Comparison of ENCODE assay signal across 8 cellular contexts in the genomic region with DNA sequence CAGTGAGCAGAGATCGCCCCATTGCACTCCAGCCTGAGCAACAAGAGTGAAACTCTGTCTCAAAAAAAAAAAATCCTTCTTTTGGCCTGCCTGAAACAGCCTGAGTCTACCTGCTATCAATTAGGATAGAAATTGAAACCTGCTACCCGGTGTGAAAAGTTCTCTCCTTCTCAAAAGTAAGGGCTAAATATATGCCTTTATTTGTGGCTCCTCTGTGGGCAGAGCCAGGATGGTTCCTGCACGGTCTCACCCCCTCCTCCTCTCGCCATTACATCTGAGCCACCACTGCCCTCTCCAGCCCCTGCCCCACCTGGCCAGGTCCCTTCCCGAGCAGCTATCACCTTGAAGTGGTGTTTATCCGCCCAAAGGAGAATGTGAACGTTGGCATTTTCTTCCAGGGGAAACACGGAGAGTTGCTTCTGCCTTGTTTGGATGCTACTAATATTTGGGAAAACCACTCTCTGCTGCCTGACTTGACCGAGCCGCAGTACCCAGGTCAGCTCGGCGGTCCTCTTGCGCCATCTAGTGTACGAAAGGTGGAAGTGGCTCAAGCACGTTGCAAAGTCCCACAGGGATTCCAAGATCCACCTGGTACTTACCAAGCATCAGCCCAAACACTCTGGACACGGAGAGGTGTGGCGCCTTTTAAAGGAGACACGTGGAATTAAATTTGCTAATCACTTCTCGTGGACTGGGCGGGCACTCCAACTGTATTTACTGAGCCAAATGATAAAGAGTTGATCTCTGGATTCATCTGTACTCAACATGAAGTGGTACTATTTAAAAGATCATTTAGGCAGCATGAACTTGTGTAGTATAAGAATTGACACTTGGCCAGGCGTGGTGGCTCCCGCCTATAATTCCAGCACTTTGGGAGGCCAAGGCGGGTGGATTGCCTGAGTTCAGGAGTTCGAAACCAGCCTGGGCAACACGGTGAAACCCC. TPM values are rescaled to one million over a fixed set of nuclear protein-coding genes. Genes with fewer than 3 reads are reported as not detected.
DNase-seq lines count a peak whose midpoint lies in the region; ATAC-seq and TF ChIP-seq lines count a peak whose summit lies in the region.

No MANE protein-coding gene starts in this region.

- no peak for TF ChIP-seq POLR2A in suprapubic skin (IDR thresholded peaks at IDR 0.05)

- H3K27me3 ChIP-seq in neutrophil (no peaks in the 10 kb centered on the region), suprapubic skin (no peaks in the 10 kb centered on the region)

- TF ChIP-seq CTCF in neutrophil (IDR thresholded peaks at IDR 0.05) (peak; percentile 90), suprapubic skin (IDR thresholded peaks at IDR 0.05) (peak; percentile 90 to 93)

- TF ChIP-seq EP300 in suprapubic skin (IDR thresholded peaks at IDR 0.05), result no peak

- peak; percentile 67 for ATAC-seq in GM19324 (IDR thresholded peaks at IDR 0.05; ENCODE audit: low FRiP score, unreplicated experiment)

- WGBS in suprapubic skin, result 30% methylated on average over 22 of the region's 25 CpGs

- no peaks in the 10 kb centered on the region for H3K9me3 ChIP-seq in neutrophil
- H3K9me3 ChIP-seq in suprapubic skin, result no peaks in the 10 kb centered on the region

- H3K36me3 ChIP-seq in neutrophil (no peaks in the 10 kb centered on the region), suprapubic skin (no peaks in the 10 kb centered on the region)

- peaks cover 0 to 4% of the 10 kb centered on the region in 2 experiments for H3K4me1 ChIP-seq in neutrophil (ENCODE audit: control insufficient read depth in 1 of 2, insufficient read depth in 1 of 2, low read depth in 1 of 2, low read length in 1 of 2)
- H3K4me1 ChIP-seq in suprapubic skin, result peaks cover 4% of the 10 kb centered on the region

- DNase-seq in AML-193 (lab: John Stamatoyannopoulos, UW), result peak; percentile 45
- DNase-seq in LHCN-M2 (ENCODE audit: low read depth), result peak; percentile 71
- peak; percentile 72 for DNase-seq in RKO (ENCODE audit: low spot score)
- peak; percentile 45 for DNase-seq in activated T-helper 1 cell treated with Interleukin-2 at 50 U/mL for 16 hours (ENCODE audit: low read depth)
- DNase-seq in fibroblast of the conjunctiva (ENCODE audit: low read depth), result peak; percentile 54
- peak; percentile 83 to 86 for DNase-seq in suprapubic skin (ENCODE audit: low spot score in 2 of 2)

- H3K4me3 ChIP-seq in neutrophil (ENCODE audit: low read depth in 1 of 2, low read length in 1 of 2) (no peak overlapping the region), suprapubic skin (no peak overlapping the region)

- H3K27ac ChIP-seq in neutrophil (no peak overlapping the region), suprapubic skin (no peak overlapping the region)

RNA-seq across cellular contexts. Expression of a gene that starts 31.9 kb away (rescaled TPM):
- total RNA-seq in LHCN-M2 (2014; rRNA removed) (10.6 and 14.9 TPM in 2 replicates), suprapubic skin (10 to 100 TPM; 20.8 to 80.9 (median 26.5) TPM)
- polyA plus RNA-seq in LHCN-M2 (2012), result 6.1 TPM

RNA-seq across cellular contexts. Expression of a gene that starts 41.4 kb away (rescaled TPM):
- total RNA-seq in LHCN-M2 (2014; rRNA removed) (124 and 234 TPM in 2 replicates), suprapubic skin (100 to 1,000 TPM; 205 to 450 (median 302) TPM)
- polyA plus RNA-seq in LHCN-M2 (2012), result 86.4 TPM
